In genomic region chr20:45306431-45306982, GRCh38 we compare ENCODE assay signal across 8 cellular contexts. TPM values are rescaled to one million over a fixed set of nuclear protein-coding genes. Genes with fewer than 3 reads are reported as not detected.
A peak's percentile ranks its signal among the peaks of the same experiment; 100 is the strongest.
DNase-seq lines count a peak whose midpoint lies in the region; ATAC-seq, FAIRE-seq and TF ChIP-seq lines count a peak whose summit lies in the region.

TSS of gene RBPJL (plus strand) at chr20:45306840. CDS start at chr20:45306923, 83 bp downstream.

- ATAC-seq in GM18858 (IDR thresholded peaks at IDR 0.05; ENCODE audit: unreplicated experiment): no peak

- peak; percentile 81 for FAIRE-seq in urothelium cell line (lab: Jason Lieb, UNC)

- H2BK120ac ChIP-seq in mesendoderm (ENCODE audit: low read depth, low read length): no peak within 1 kb of the TSS

- no peak within 1 kb of the TSS for H2BK15ac ChIP-seq in mesendoderm (replicated peaks; ENCODE audit: low read depth)

- no TSS peak for BruUV-seq in Calu3 (replicated peaks; lab: Mats Ljungman, UMichigan)

- WGBS in mesendoderm (ENCODE audit: extremely low coverage, insufficient coverage, low lambda C conversion rate): no CpG with 5 or more reads among the region's 41 CpGs

- no peaks in the 10 kb centered on the region for H3K79me2 ChIP-seq in mesendoderm (ENCODE audit: control insufficient read depth, insufficient read depth, low read length)

- H3K27ac Mint-ChIP-seq in Calu3 (ENCODE audit: unreplicated experiment): no peak within 1 kb of the TSS

- no peak within 1 kb of the TSS for H3K4ac ChIP-seq in mesendoderm (ENCODE audit: low read depth, low read length)

- no peak within 1 kb of the TSS for H3K4me3 ChIP-seq in Peyer's patch
- H3K4me3 ChIP-seq in ascending aorta: no peak within 1 kb of the TSS
- H3K4me3 ChIP-seq in mesendoderm (ENCODE audit: low read length): no peak within 1 kb of the TSS

- H3K27ac ChIP-seq in Peyer's patch: no peak within 1 kb of the TSS
- H3K27ac ChIP-seq in ascending aorta: no peak within 1 kb of the TSS
- no peak within 1 kb of the TSS for H3K27ac ChIP-seq in mesendoderm (ENCODE audit: low read depth, low read length)

- intact Hi-C loops in Calu3 (cut with micrococcal nuclease; ENCODE audit: unreplicated experiment) (no loop called here), ascending aorta (cut with DNase I) (no loop called here)

- H4K8ac ChIP-seq in mesendoderm (ENCODE audit: low read depth, low read length): no peak within 1 kb of the TSS

- no peaks in the 10 kb centered on the region for H3K4me1 Mint-ChIP-seq in Calu3 (ENCODE audit: low read depth, unreplicated experiment)

- H3K9me3 Mint-ChIP-seq in Calu3 (ENCODE audit: low read depth, unreplicated experiment): no peaks in the 10 kb centered on the region

- peak within 1 kb of the TSS; percentile 39 for H3K4me2 ChIP-seq in mesendoderm (ENCODE audit: low read length)

- H3K36me3 ChIP-seq in Peyer's patch: no peaks in the 10 kb centered on the region
- H3K36me3 ChIP-seq in ascending aorta: no peaks in the 10 kb centered on the region
- H3K36me3 ChIP-seq in mesendoderm (ENCODE audit: control insufficient read depth, insufficient read depth, low read length): no peaks in the 10 kb centered on the region

- H3K18ac ChIP-seq in mesendoderm (ENCODE audit: low read length): no peak within 1 kb of the TSS

- H3K9ac ChIP-seq in mesendoderm (ENCODE audit: low read length): peak within 1 kb of the TSS; percentile 55

- H3K4me1 ChIP-seq in Peyer's patch (no peaks in the 10 kb centered on the region), ascending aorta (peaks cover 0 to 5% of the 10 kb centered on the region in 2 donors), mesendoderm (ENCODE audit: control insufficient read depth, low read depth, low read length) (peaks cover under 1% of the 10 kb centered on the region)

- no peaks in the 10 kb centered on the region for H3K79me1 ChIP-seq in mesendoderm (ENCODE audit: low read length)

- no peak within 1 kb of the TSS for H4K5ac ChIP-seq in mesendoderm (ENCODE audit: low read length)

- peak within 1 kb of the TSS; percentile 48 for H3K23ac ChIP-seq in mesendoderm (ENCODE audit: low read length)

- TF ChIP-seq CTCF in Calu3 (IDR thresholded peaks at IDR 0.05; ENCODE audit: unreplicated experiment): peak; percentile 99
- TF ChIP-seq CTCF in Peyer's patch (IDR thresholded peaks at IDR 0.05): peak; percentile 19 to 72 (median 52)
- peak; percentile 21 to 81 (median 68) for TF ChIP-seq CTCF in ascending aorta (IDR thresholded peaks at IDR 0.05)

- H3K4me3 Mint-ChIP-seq in Calu3 (ENCODE audit: low read depth, unreplicated experiment): no peak within 1 kb of the TSS

- no peaks in the 10 kb centered on the region for H3K36me3 Mint-ChIP-seq in Calu3 (ENCODE audit: insufficient read depth, unreplicated experiment)

- no peak for TF ChIP-seq POLR2A in Peyer's patch (IDR thresholded peaks at IDR 0.05)

- CTCF ChIA-PET in Calu3 (lab: Charles Lee): interaction anchor here (0.6 kb wide), 1 partner anchor 248 kb away, joined by 3 read pairs; no protein-coding TSS in a partner anchor

- peaks cover 72% of the 10 kb centered on the region for H3K27me3 Mint-ChIP-seq in Calu3 (ENCODE audit: unreplicated experiment)

- no peaks in the 10 kb centered on the region for H3K27me3 ChIP-seq in Peyer's patch
- H3K27me3 ChIP-seq in ascending aorta: peaks cover 6% of the 10 kb centered on the region
- no peaks in the 10 kb centered on the region for H3K27me3 ChIP-seq in mesendoderm (ENCODE audit: insufficient read depth, low read length, poor library complexity)

- peak within 1 kb of the TSS; percentile 83 for H3K56ac ChIP-seq in mesendoderm (ENCODE audit: low read length)

- H2AK5ac ChIP-seq in mesendoderm (ENCODE audit: low read length): no peak within 1 kb of the TSS

- no peak within 1 kb of the TSS for H2BK5ac ChIP-seq in mesendoderm (ENCODE audit: low read length)

- H3K9me3 ChIP-seq in Peyer's patch (no peaks in the 10 kb centered on the region), ascending aorta (no peaks in the 10 kb centered on the region)

- DNase-seq in Calu3 (peak; percentile 41), Peyer's patch (peak in 1 of 3 donors; percentile 52), ascending aorta (ENCODE audit: low spot score in 2 of 2) (no peak), mesendoderm (peak; percentile 35), urothelium cell line (ENCODE audit: low spot score) (peak; percentile 82), NCI-H1092 treated with DMSO at 0.1 percent for 48 hours (lab: John Stamatoyannopoulos, UW) (no peak), dedifferentiated amniotic fluid mesenchymal stem cell (ENCODE audit: extremely low spot score) (no peak)

RNA-seq across cellular contexts. Expression of gene RBPJL, which starts in this region (rescaled TPM):
- total RNA-seq in Calu3 (2022): not detected in 2 replicates
- not detected for total RNA-seq in Peyer's patch
- not detected for total RNA-seq in ascending aorta
- 0.25 TPM for polyA plus RNA-seq in mesendoderm (2013, experiment 1 of 2)
- 0.24 TPM for polyA plus RNA-seq in mesendoderm (2013, experiment 2 of 2)

Comparison
In these comparisons a context has a peak if more than half of its experiments do, and no peak if none do; other contexts are left out.
1. Peak in DNase-seq in Calu3; RNA of the gene not detected or under 1 TPM.
2. DNase-seq: peak in mesendoderm (single experiment) and urothelium cell line (single experiment); none in ascending aorta (0 of 2), NCI-H1092 treated with DMSO at 0.1 percent for 48 hours (single experiment) and dedifferentiated amniotic fluid mesenchymal stem cell (single experiment).
3. Peak in every context shown above with its lines, with median percentiles within 50 percentile points of each other: CTCF ChIP-seq.